1 cellular context compared by ENCODE assay signal in the genomic region with DNA sequence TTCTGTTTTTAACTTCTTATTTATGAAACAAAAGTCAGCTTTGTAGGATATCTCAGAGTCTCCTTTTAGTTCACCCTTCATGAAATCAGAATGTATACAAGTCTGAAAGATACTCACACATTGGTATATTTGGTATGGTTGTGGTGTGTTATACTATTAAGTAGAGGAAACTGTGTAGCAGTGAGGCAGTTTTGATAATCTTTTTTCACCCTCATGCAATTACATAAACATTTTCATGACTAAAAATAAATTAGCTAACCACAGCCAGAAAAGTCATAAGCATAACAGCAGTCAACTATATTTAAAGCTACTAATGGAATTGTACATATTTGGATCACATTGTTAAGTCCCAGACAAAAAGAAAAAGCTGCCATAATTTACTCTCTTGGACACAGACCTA.
A peak's percentile ranks its signal among the peaks of the same experiment; 100 is the strongest.
TF ChIP-seq lines count a peak whose summit lies in the region.

No MANE protein-coding gene starts in this region.

TF ChIP-seq in K562, 482 proteins besides CTCF, POLR2A, EP300 and RAD21 (continued from another document):
- TF ChIP-seq RBM22 (IDR thresholded peaks at IDR 0.05; ENCODE audit: low read depth, low read length, poor library complexity, severe bottlenecking) (peak; percentile 25), POLR3G (IDR thresholded peaks at IDR 0.05; ENCODE audit: extremely low read depth, insufficient read length, insufficient replicate concordance) (no peak), RBBP5 (IDR thresholded peaks at IDR 0.05; ENCODE audit: borderline replicate concordance, insufficient read depth, low read length, poor library complexity, severe bottlenecking) (no peak)
- TF ChIP-seq, protein P1, sequence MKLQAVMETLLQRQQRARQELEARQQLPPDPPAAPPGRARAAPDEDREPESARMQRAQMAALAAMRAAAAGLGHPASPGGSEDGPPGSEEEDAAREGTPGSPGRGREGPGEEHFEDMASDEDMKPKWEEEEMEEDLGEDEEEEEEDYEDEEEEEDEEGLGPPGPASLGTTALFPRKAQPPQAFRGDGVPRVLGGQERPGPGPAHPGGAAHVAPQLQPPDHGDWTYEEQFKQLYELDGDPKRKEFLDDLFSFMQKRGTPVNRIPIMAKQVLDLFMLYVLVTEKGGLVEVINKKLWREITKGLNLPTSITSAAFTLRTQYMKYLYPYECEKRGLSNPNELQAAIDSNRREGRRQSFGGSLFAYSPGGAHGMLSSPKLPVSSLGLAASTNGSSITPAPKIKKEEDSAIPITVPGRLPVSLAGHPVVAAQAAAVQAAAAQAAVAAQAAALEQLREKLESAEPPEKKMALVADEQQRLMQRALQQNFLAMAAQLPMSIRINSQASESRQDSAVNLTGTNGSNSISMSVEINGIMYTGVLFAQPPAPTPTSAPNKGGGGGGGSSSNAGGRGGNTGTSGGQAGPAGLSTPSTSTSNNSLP (IDR thresholded peaks at IDR 0.05; ENCODE audit: borderline replicate concordance, low read depth, low read length) = no peak
